Comparison of ENCODE assay signal across 9 cellular contexts in the genomic region with DNA sequence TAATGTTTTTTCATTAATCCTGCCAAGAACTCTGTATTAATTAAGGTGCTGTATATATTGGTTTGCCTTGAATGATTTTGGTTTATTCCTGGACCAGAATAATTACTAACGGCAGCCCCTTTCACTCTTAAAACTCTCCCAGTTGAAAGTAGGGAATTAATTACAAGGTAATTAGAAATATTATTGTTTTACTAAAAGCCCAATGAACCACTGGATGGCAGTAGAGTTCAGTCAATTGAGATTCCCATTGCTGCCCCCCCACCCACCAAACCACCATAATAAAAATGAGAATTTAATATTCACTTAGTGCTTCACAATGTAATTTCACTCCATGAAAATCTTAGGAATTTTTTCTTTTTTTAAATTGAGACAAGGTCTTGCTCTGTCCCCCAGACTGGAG. TPM values are rescaled to one million over a fixed set of nuclear protein-coding genes. Genes with fewer than 3 reads are reported as not detected.
DNase-seq lines count a peak whose midpoint lies in the region; ATAC-seq, FAIRE-seq and TF ChIP-seq lines count a peak whose summit lies in the region.
"Had no signal": no experiment of that assay in that cellular context is flagged by ENCODE, and none has a peak within 500 bp of the region (broad histone marks: within the 10 kb centered on the region; RNA-seq: fewer than 3 reads in every experiment).

No MANE protein-coding gene starts in this region.

- H4K20me1 ChIP-seq in K562 (replicated peaks; ENCODE audit: control insufficient read depth, insufficient read depth, low read length): no peaks in the 10 kb centered on the region

- H3K4me1 ChIP-seq in K562 (replicated peaks in 1 of 2; ENCODE audit: control insufficient read depth in 2 of 2, insufficient read depth in 2 of 2, low read length in 2 of 2) (no peaks in the 10 kb centered on the region; a peak in 1 of 5 replicates), left lung (no peaks in the 10 kb centered on the region), uterus (no peaks in the 10 kb centered on the region)

- TF ChIP-seq EP300 in K562 (IDR thresholded peaks at IDR 0.05; ENCODE audit: low read length): no peak

- intact Hi-C loops in K562 (cut with micrococcal nuclease): loop anchor here (1.0 to 5.0 kb wide), 2 partner anchors 57 to 147 kb away; partner anchors contain the start of gene KBTBD6
- intact Hi-C loops in left lung (cut with DNase I): loop anchor here in 1 of 2 donors (5.0 kb wide), 1 partner anchor 147 kb away; no protein-coding TSS in a partner anchor
- intact Hi-C loops in uterus (cut with DNase I; ENCODE audit: low total_unique reads): no loop called here

- no peak overlapping the region for H3K4me3 ChIP-seq in NB4 (ENCODE audit: low read depth, low read length)
- no peak overlapping the region for H3K4me3 ChIP-seq in K562
- H3K4me3 ChIP-seq in left lung: no peak overlapping the region
- H3K4me3 ChIP-seq in uterus: no peak overlapping the region

- H3K27ac ChIP-seq in K562 (ENCODE audit: extremely low read depth, low read depth, low read length) (no peak overlapping the region), left lung (no peak overlapping the region), uterus (no peak overlapping the region)

- no peak overlapping the region for H3K9ac ChIP-seq in K562 (ENCODE audit: insufficient read depth in 1 of 2, low read depth in 2 of 2, low read length in 2 of 2)

- FAIRE-seq in K562 (lab: Jason Lieb, UNC): peak; percentile 6

- in situ Hi-C loops in K562 (cut with MboI): no loop called here

- TF ChIP-seq POLR2A in NB4 (IDR thresholded peaks at IDR 0.05; ENCODE audit: extremely low read depth, insufficient read length) (no peak), K562 (conservative IDR thresholded peaks at IDR 0.05) (no peak), uterus (IDR thresholded peaks at IDR 0.05) (no peak)

- DNase-seq in NCI-H2227 (lab: John Stamatoyannopoulos, UW; ENCODE audit: unreplicated experiment) (peak; percentile 17), NCI-H2227 treated with DMSO at 0.1 percent for 48 hours (lab: John Stamatoyannopoulos, UW) (no peak), NB4 (ENCODE audit: low read depth) (peak; percentile 59), K562 (ENCODE audit: extremely low read depth in 1 of 4, low spot score in 3 of 4) (peak; percentile 20 to 48 (median 29)), left lung (no peak), uterus (no peak)
- DNase-seq: right cardiac atrium had no signal

- H3K9me3 ChIP-seq in K562 (replicated peaks; ENCODE audit: control insufficient read depth, insufficient read depth, low read depth, low read length): no peaks in the 10 kb centered on the region
- no peaks in the 10 kb centered on the region for H3K9me3 ChIP-seq in left lung
- no peaks in the 10 kb centered on the region for H3K9me3 ChIP-seq in uterus

- BruUV-seq in K562 (replicated peaks; lab: Mats Ljungman, UMichigan): no TSS peak

- TF ChIP-seq CTCF in NB4 (IDR thresholded peaks at IDR 0.05; ENCODE audit: low read depth, low read length) (peak; percentile 15), K562 (IDR thresholded peaks at IDR 0.05 in 2 of 3, conservative IDR thresholded peaks at IDR 0.05 in 1 of 3; ENCODE audit: insufficient read depth in 2 of 3, low read depth in 1 of 3, low read length in 3 of 3) (peak; percentile 30 to 66 (median 52); a peak in 3 of 6 replicates), left lung (IDR thresholded peaks at IDR 0.05) (peak; percentile 28 to 50), uterus (IDR thresholded peaks at IDR 0.05) (peak; percentile 49 to 62 (median 54))

- peak; percentile 57 to 62 for TF ChIP-seq RAD21 in K562 (CRISPR knock-in tag; conservative IDR thresholded peaks at IDR 0.05 in 1 of 2, IDR thresholded peaks at IDR 0.05 in 1 of 2)

- CTCF ChIA-PET in K562 (lab: Yijun Ruan, JAX; ENCODE audit: low intra/inter-chr PET ratio): interaction anchor here (0.7 to 0.8 kb wide), 2 partner anchors 147 to 148 kb away, joined by 3 to 4 read pairs; no protein-coding TSS in a partner anchor

- H2AFZ ChIP-seq in K562 (ENCODE audit: low read depth, low read length): no peak overlapping the region

- H3K27me3 ChIP-seq in K562 (ENCODE audit: control insufficient read depth in 2 of 2, insufficient read depth in 2 of 2, low read length in 2 of 2) (no peaks in the 10 kb centered on the region), left lung (no peaks in the 10 kb centered on the region), uterus (no peaks in the 10 kb centered on the region)

- H3K79me2 ChIP-seq in K562 (ENCODE audit: control insufficient read depth, insufficient read depth, low read length): no peaks in the 10 kb centered on the region

- POLR2A ChIA-PET in K562 (lab: Yijun Ruan, JAX): no interaction called here

- H3K36me3 ChIP-seq in K562 (ENCODE audit: control insufficient read depth, insufficient read depth, low read length): peaks cover 56% of the 10 kb centered on the region
- H3K36me3 ChIP-seq in left lung: peaks cover 0 to 89% of the 10 kb centered on the region in 2 donors
- no peaks in the 10 kb centered on the region for H3K36me3 ChIP-seq in uterus

- 70% methylated on average over 1 of the region's 1 CpG for WGBS in K562 (ENCODE audit: insufficient coverage, low coverage, missing lambda C conversion rate)

- peak; percentile 34; the same call in 1 of the 3 replicates for ATAC-seq in K562
- peak; percentile 65 for ATAC-seq in left lung
- no peak for ATAC-seq in HG02642 (IDR thresholded peaks at IDR 0.05; ENCODE audit: poor library complexity, unreplicated experiment)
- no peak for ATAC-seq in GM18520 (IDR thresholded peaks at IDR 0.05; ENCODE audit: unreplicated experiment)

- no peaks in the 10 kb centered on the region for H3K9me1 ChIP-seq in K562 (ENCODE audit: control insufficient read depth, insufficient read depth, low read length)

- no peak overlapping the region for H3K4me2 ChIP-seq in K562 (ENCODE audit: insufficient read depth, low read length)

RNA-seq across cellular contexts. Expression of gene WBP4, which starts 13.7 kb away (rescaled TPM):
- 1.9 and 5.9 TPM in 2 replicates for total RNA-seq in K562 (2011; cell fraction: chromatin; rRNA removed; ENCODE audit: low replicate concordance)
- 1.5 and 1.6 TPM in 2 replicates for total RNA-seq in K562 (2011; cell fraction: nucleolus; rRNA removed)
- total RNA-seq in K562 (2011; cell fraction: nucleoplasm; rRNA removed): 2.6 and 4.3 TPM in 2 replicates
- 6.4 and 6.9 TPM in 2 replicates for total RNA-seq in K562 (2014; rRNA removed)
- 8.8 and 10.0 TPM in 2 replicates for total RNA-seq in K562 (2014; rRNA removed; fragmentation: Illumina TruSeq; extraction: Trizol)
- total RNA-seq in K562 (2015; rRNA removed; fragmentation: Illumina TruSeq; extraction: Trizol): 8.3 and 8.4 TPM in 2 replicates
- total RNA-seq in K562 (2021): 4.2 and 5.6 TPM in 2 replicates
- 4.7 and 7.9 TPM in 2 replicates for polyA plus RNA-seq in K562 (2011; rRNA removed)
- 0.70 and 1.5 TPM in 2 replicates for polyA plus RNA-seq in K562 (2011; cell fraction: cytosol; rRNA removed)
- polyA plus RNA-seq in K562 (2011; cell fraction: nucleus; rRNA removed): 2.5 and 3.2 TPM in 2 replicates
- polyA plus RNA-seq in K562 (2012): 6.2 and 6.7 TPM in 2 replicates
- 11.3 and 12.2 TPM in 2 replicates for polyA plus RNA-seq in K562 (2014; fragmentation: Illumina TruSeq; extraction: Trizol)
- 1 to 10 TPM; 5.5 to 6.1 TPM for polyA plus RNA-seq in K562 (2014; fragmentation: Nextera tagmentation; extraction: Ambion mirVana)
- 10.0 and 11.2 TPM in 2 replicates for polyA plus RNA-seq in K562 (2014; rRNA removed)
- polyA minus RNA-seq in K562 (2011; rRNA and poly(A)+ RNA removed): 3.2 and 3.5 TPM in 2 replicates
- polyA minus RNA-seq in K562 (2011; cell fraction: cytosol; rRNA and poly(A)+ RNA removed): 1.9 and 2.6 TPM in 2 replicates
- 2.4 and 4.1 TPM in 2 replicates for polyA minus RNA-seq in K562 (2011; cell fraction: nucleus; rRNA and poly(A)+ RNA removed)
- total RNA-seq in left lung: 1 to 10 TPM; 7.2 to 8.0 TPM
- 10 to 100 TPM in 3 of 4 donors, 1 to 10 TPM in 1; 8.8 to 16.2 (median 14.2) TPM for total RNA-seq in uterus

RNA-seq across cellular contexts. Expression of gene ELF1, which starts 55.9 kb away (rescaled TPM):
- total RNA-seq in K562 (2011; cell fraction: chromatin; rRNA removed; ENCODE audit: low replicate concordance): 23.9 and 37.6 TPM in 2 replicates
- total RNA-seq in K562 (2011; cell fraction: nucleolus; rRNA removed): 21.8 and 23.3 TPM in 2 replicates
- total RNA-seq in K562 (2011; cell fraction: nucleoplasm; rRNA removed): 22.6 and 28.2 TPM in 2 replicates
- total RNA-seq in K562 (2014; rRNA removed): 25.3 and 27.6 TPM in 2 replicates
- total RNA-seq in K562 (2014; rRNA removed; fragmentation: Illumina TruSeq; extraction: Trizol): 33.4 and 42.4 TPM in 2 replicates
- total RNA-seq in K562 (2015; rRNA removed; fragmentation: Illumina TruSeq; extraction: Trizol): 27.6 and 30.4 TPM in 2 replicates
- total RNA-seq in K562 (2021): 37.5 and 46.6 TPM in 2 replicates
- polyA plus RNA-seq in K562 (2011; rRNA removed): 35.2 and 35.5 TPM in 2 replicates
- 21.9 and 24.0 TPM in 2 replicates for polyA plus RNA-seq in K562 (2011; cell fraction: cytosol; rRNA removed)
- 18.7 and 20.7 TPM in 2 replicates for polyA plus RNA-seq in K562 (2011; cell fraction: nucleus; rRNA removed)
- 32.5 and 37.9 TPM in 2 replicates for polyA plus RNA-seq in K562 (2012)
- 51.2 and 54.4 TPM in 2 replicates for polyA plus RNA-seq in K562 (2014; fragmentation: Illumina TruSeq; extraction: Trizol)
- polyA plus RNA-seq in K562 (2014; fragmentation: Nextera tagmentation; extraction: Ambion mirVana): 10 to 100 TPM; 30.4 to 36.8 TPM
- polyA plus RNA-seq in K562 (2014; rRNA removed): 24.7 and 27.6 TPM in 2 replicates
- 52.2 and 62.7 TPM in 2 replicates for polyA minus RNA-seq in K562 (2011; rRNA and poly(A)+ RNA removed)
- 18.8 and 29.8 TPM in 2 replicates for polyA minus RNA-seq in K562 (2011; cell fraction: cytosol; rRNA and poly(A)+ RNA removed)
- 23.0 and 28.3 TPM in 2 replicates for polyA minus RNA-seq in K562 (2011; cell fraction: nucleus; rRNA and poly(A)+ RNA removed)
- total RNA-seq in left lung: 10 to 100 TPM; 58.5 to 84.6 TPM
- total RNA-seq in uterus: 10 to 100 TPM; 61.5 to 96.1 (median 74.1) TPM

RNA-seq across cellular contexts. Expression of gene KBTBD6, which starts 57.6 kb away (rescaled TPM):
- 4.5 and 6.3 TPM in 2 replicates for total RNA-seq in K562 (2011; cell fraction: chromatin; rRNA removed; ENCODE audit: low replicate concordance)
- total RNA-seq in K562 (2011; cell fraction: nucleolus; rRNA removed): 5.0 and 5.9 TPM in 2 replicates
- total RNA-seq in K562 (2011; cell fraction: nucleoplasm; rRNA removed): 3.9 and 5.2 TPM in 2 replicates
- total RNA-seq in K562 (2014; rRNA removed) (3.3 and 4.3 TPM in 2 replicates), K562 (2014; rRNA removed; fragmentation: Illumina TruSeq; extraction: Trizol) (3.9 TPM in 2 replicates), K562 (2015; rRNA removed; fragmentation: Illumina TruSeq; extraction: Trizol) (4.6 and 4.9 TPM in 2 replicates), K562 (2021) (3.8 and 4.9 TPM in 2 replicates), left lung (1 to 10 TPM; 6.9 to 7.2 TPM), uterus (10 to 100 TPM in 3 of 4 donors, 1 to 10 TPM in 1; 6.1 to 33.9 (median 15.2) TPM)
- polyA plus RNA-seq in K562 (2011; rRNA removed) (2.6 and 3.4 TPM in 2 replicates), K562 (2014; fragmentation: Illumina TruSeq; extraction: Trizol) (2.8 and 3.2 TPM in 2 replicates), K562 (2014; fragmentation: Nextera tagmentation; extraction: Ambion mirVana) (1 to 10 TPM; 2.1 to 2.8 TPM), K562 (2014; rRNA removed) (1.9 and 2.5 TPM in 2 replicates)
- polyA plus RNA-seq in K562 (2011; cell fraction: cytosol; rRNA removed): 2.6 and 3.2 TPM in 2 replicates
- polyA plus RNA-seq in K562 (2011; cell fraction: nucleus; rRNA removed): 1.1 and 1.2 TPM in 2 replicates
- polyA plus RNA-seq in K562 (2012): 2.6 and 3.2 TPM in 2 replicates
- 7.6 and 7.7 TPM in 2 replicates for polyA minus RNA-seq in K562 (2011; rRNA and poly(A)+ RNA removed)
- 3.6 and 3.8 TPM in 2 replicates for polyA minus RNA-seq in K562 (2011; cell fraction: cytosol; rRNA and poly(A)+ RNA removed)
- 2.3 and 4.3 TPM in 2 replicates for polyA minus RNA-seq in K562 (2011; cell fraction: nucleus; rRNA and poly(A)+ RNA removed)

Comparison
In these comparisons a context has a peak if more than half of its experiments do, and no peak if none do; other contexts are left out.
1. DNase-seq: peak in NCI-H2227 (single experiment), NB4 (single experiment) and K562 (4 of 4); none in NCI-H2227 treated with DMSO at 0.1 percent for 48 hours (single experiment), left lung (0 of 2) and uterus (0 of 2).
2. ATAC-seq: peak in K562 (single experiment) and left lung (single experiment); none in HG02642 (single experiment) and GM18520 (single experiment).
3. Peak in every context shown above with its lines, with median percentiles within 50 percentile points of each other: CTCF ChIP-seq.